8 cellular contexts compared by ENCODE assay signal in the genomic region with DNA sequence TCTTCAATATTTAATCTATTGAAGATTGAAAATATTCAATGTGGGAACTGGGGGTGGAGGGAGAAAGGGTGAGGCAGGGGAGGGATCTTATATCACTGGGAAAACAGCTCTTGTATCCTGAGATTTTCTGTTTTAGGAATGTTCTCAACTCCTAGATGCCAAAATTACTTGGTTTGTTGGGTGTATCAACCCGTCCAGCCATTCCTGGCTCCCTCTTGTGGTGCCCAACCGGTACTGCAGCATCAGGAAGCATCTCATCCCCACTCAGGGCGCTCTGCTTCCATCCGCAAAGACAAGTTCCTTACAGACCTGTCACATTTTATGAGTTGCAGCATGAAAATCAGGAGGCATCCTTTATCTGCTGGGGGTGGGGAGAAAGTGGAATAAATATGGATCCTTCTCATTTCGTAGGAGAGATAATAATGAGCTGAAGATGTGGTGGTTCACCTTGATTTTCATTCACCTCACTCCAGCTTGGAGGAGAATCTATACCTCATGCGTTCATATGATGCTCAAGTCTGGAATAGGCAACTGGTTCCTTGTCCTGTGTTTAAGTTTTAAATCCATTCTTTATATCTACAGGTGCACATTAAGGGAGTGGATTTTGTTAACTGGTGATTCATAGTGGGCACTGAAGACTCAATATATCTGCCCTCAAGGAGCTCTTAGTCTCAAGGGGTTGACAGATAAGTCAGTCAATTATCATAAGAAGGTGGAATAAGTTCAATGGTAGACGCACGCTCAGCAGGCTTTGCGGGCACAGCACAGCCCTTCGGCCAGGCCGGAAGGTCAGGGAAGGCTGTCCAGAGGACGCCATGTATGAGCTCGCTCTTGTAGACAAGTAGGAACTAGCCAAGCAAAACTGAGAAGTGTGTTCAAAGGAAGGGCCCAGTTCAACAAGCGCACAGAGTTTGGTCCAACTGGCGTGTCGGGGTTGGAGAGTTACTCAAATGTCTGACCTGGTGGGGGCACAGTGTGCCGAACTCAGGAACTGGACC.
DNase-seq lines count a peak whose midpoint lies in the region; ATAC-seq and TF ChIP-seq lines count a peak whose summit lies in the region.

No MANE protein-coding gene starts in this region.

- H3K4me1 ChIP-seq in Caco-2 (no peaks in the 10 kb centered on the region), KMS-11 (ENCODE audit: low read depth, poor library complexity, severe bottlenecking) (no peaks in the 10 kb centered on the region)

- POLR2A ChIA-PET in Caco-2 (lab: Charles Lee) = no interaction called here

- in situ Hi-C loops in T47D (cut with HindIII; ENCODE audit: low pct_unique_long_range_greater_than_20kb, low sequenced_read_pairs) = no loop called here

- no peaks in the 10 kb centered on the region for H3K36me3 ChIP-seq in Caco-2 (ENCODE audit: control insufficient read depth, insufficient read depth, low read length)
- no peaks in the 10 kb centered on the region for H3K36me3 ChIP-seq in KMS-11 (ENCODE audit: insufficient read depth)
- H3K36me3 ChIP-seq in WERI-Rb-1 = peaks cover 33% of the 10 kb centered on the region

- H3K27ac ChIP-seq in KMS-11 (no peak overlapping the region), WERI-Rb-1 (no peak overlapping the region)

- H2AFZ ChIP-seq in KMS-11 (ENCODE audit: low read depth) = no peak overlapping the region

- no peaks in the 10 kb centered on the region for H3K36me3 Mint-ChIP-seq in Caco-2 (ENCODE audit: insufficient read depth, unreplicated experiment)

- ATAC-seq in GM19463 (IDR thresholded peaks at IDR 0.05; ENCODE audit: unreplicated experiment) (peak; percentile 87), GM18517 (IDR thresholded peaks at IDR 0.05; ENCODE audit: unreplicated experiment) (no peak)

- TF ChIP-seq CTCF in Caco-2 (IDR thresholded peaks at IDR 0.05; ENCODE audit: insufficient read depth in 1 of 2, low read depth in 1 of 2, low read length in 1 of 2, severe bottlenecking in 1 of 2, unreplicated experiment in 1 of 2) = peak; percentile 83 to 91
- TF ChIP-seq CTCF in KMS-11 (conservative IDR thresholded peaks at IDR 0.05; ENCODE audit: low read depth, low read length) = peak; percentile 92
- peak; percentile 96 for TF ChIP-seq CTCF in WERI-Rb-1 (IDR thresholded peaks at IDR 0.05; ENCODE audit: low read depth, low read length)

- BruUV-seq in Caco-2 (replicated peaks; lab: Mats Ljungman, UMichigan) = no TSS peak

- no peak overlapping the region for H3K9ac ChIP-seq in KMS-11

- no peaks in the 10 kb centered on the region for H4K20me1 ChIP-seq in KMS-11 (ENCODE audit: insufficient read depth)

- no peaks in the 10 kb centered on the region for H3K79me2 ChIP-seq in KMS-11 (ENCODE audit: insufficient read depth, low read depth)

- H3K9me3 ChIP-seq in Caco-2 (no peaks in the 10 kb centered on the region), WERI-Rb-1 (ENCODE audit: severe bottlenecking) (no peaks in the 10 kb centered on the region)

- CTCF ChIA-PET in Caco-2 (lab: Charles Lee) = interaction anchor here (0.8 to 1.2 kb wide), 4 partner anchors 10 to 148 kb away, joined by 3 to 4 read pairs (median 4); no protein-coding TSS in a partner anchor

- H3K4me1 Mint-ChIP-seq in Caco-2 (ENCODE audit: low read depth, unreplicated experiment) = no peaks in the 10 kb centered on the region

- intact Hi-C loops in Caco-2 (cut with micrococcal nuclease; ENCODE audit: unreplicated experiment) = loop anchor here (1.0 kb wide), 2 partner anchors 147 to 218 kb away; no protein-coding TSS in a partner anchor

- no peaks in the 10 kb centered on the region for H3K9me3 Mint-ChIP-seq in Caco-2 (ENCODE audit: unreplicated experiment)

- no peak overlapping the region for H3K27ac Mint-ChIP-seq in Caco-2 (ENCODE audit: unreplicated experiment)

- no peak overlapping the region for H3K4me3 Mint-ChIP-seq in Caco-2 (ENCODE audit: unreplicated experiment)

- DNase-seq in Caco-2 (peak in 1 of 2 experiments; percentile 51), WERI-Rb-1 (peak; percentile 74), T47D (ENCODE audit: low read depth in 1 of 2, low spot score in 1 of 2) (peak; percentile 38 to 60), islet precursor cell (peak; percentile 74)
- DNase-seq in stimulated activated CD4-positive, alpha-beta T cell treated with anti-CD3 and anti-CD28 coated beads, Interleukin-1b, Interleukin-23, amount 100 ng/mL, for 48 hours = peak; percentile 54

- H3K4me3 ChIP-seq in Caco-2 (ENCODE audit: low read depth, low read length) (no peak overlapping the region), KMS-11 (IDR thresholded peaks at IDR 0.05; ENCODE audit: insufficient read depth, low read depth, low read length) (no peak overlapping the region), WERI-Rb-1 (ENCODE audit: low read depth, low read length) (no peak overlapping the region)

- H3K4me2 ChIP-seq in KMS-11 = no peak overlapping the region

- H3K27me3 ChIP-seq in Caco-2 (replicated peaks; ENCODE audit: control insufficient read depth, insufficient read depth, low read length) (no peaks in the 10 kb centered on the region), KMS-11 (ENCODE audit: insufficient read depth, low read depth) (no peaks in the 10 kb centered on the region), WERI-Rb-1 (ENCODE audit: insufficient read depth, low read depth, severe bottlenecking) (no peaks in the 10 kb centered on the region)

- peaks cover 4% of the 10 kb centered on the region for H3K27me3 Mint-ChIP-seq in Caco-2 (ENCODE audit: insufficient read depth, unreplicated experiment)
